13 cellular contexts compared by ENCODE assay signal in genomic region chr17:81277421-81277820, GRCh38. TPM values are rescaled to one million over a fixed set of nuclear protein-coding genes. Genes with fewer than 3 reads are reported as not detected.
DNase-seq lines count a peak whose midpoint lies in the region; FAIRE-seq and TF ChIP-seq lines count a peak whose summit lies in the region.
"Had no signal": no experiment of that assay in that cellular context is flagged by ENCODE, and none has a peak within 500 bp of the region (broad histone marks: within the 10 kb centered on the region; RNA-seq: fewer than 3 reads in every experiment).

No MANE protein-coding gene starts in this region.

- no peak overlapping the region for H3K4me2 ChIP-seq in astrocyte (ENCODE audit: low read length)

- H3K9me3 ChIP-seq in astrocyte (ENCODE audit: insufficient read depth, low read depth, low read length) = no peaks in the 10 kb centered on the region
- no peaks in the 10 kb centered on the region for H3K9me3 ChIP-seq in stomach smooth muscle (ENCODE audit: control insufficient read depth in 2 of 2, low read length in 2 of 2)

- no peak for FAIRE-seq in astrocyte (lab: Jason Lieb, UNC)

- H3K27me3 Mint-ChIP-seq in astrocyte (ENCODE audit: low read depth, unreplicated experiment) (no peaks in the 10 kb centered on the region), Calu3 (ENCODE audit: unreplicated experiment) (no peaks in the 10 kb centered on the region)
- H3K27me3 Mint-ChIP-seq in activated T-cell treated with anti-CD3 and anti-CD28 coated beads, Interleukin-2, amount 50 U/mL, for 24 hours = no peaks in the 10 kb centered on the region
- H3K27me3 Mint-ChIP-seq: activated CD4-positive, alpha-beta memory T cell treated with anti-CD3 and anti-CD28 coated beads, Interleukin-2, amount 10 ng/mL, durations not matched to agents 7 days and 5 days; effector memory CD8-positive, alpha-beta T cell; IgD-negative memory B cell had no signal

- H3K36me3 ChIP-seq in astrocyte (ENCODE audit: insufficient read depth, low read length) (peaks cover 13% of the 10 kb centered on the region), stomach smooth muscle (ENCODE audit: control insufficient read depth in 2 of 2, insufficient read depth in 2 of 2, low read length in 2 of 2) (peaks cover 25 to 27% of the 10 kb centered on the region in 2 donors)

- H3K27me3 ChIP-seq in astrocyte (ENCODE audit: insufficient read depth, low read length) = no peaks in the 10 kb centered on the region
- no peaks in the 10 kb centered on the region for H3K27me3 ChIP-seq in stomach smooth muscle (ENCODE audit: control insufficient read depth in 1 of 2, insufficient read depth in 2 of 2, low read length in 2 of 2)

- no peak overlapping the region for H2AFZ ChIP-seq in astrocyte (ENCODE audit: low read depth, low read length)

- no peak overlapping the region for H3K4me3 Mint-ChIP-seq in astrocyte (ENCODE audit: unreplicated experiment)
- no peak overlapping the region for H3K4me3 Mint-ChIP-seq in Calu3 (ENCODE audit: low read depth, unreplicated experiment)
- no peak overlapping the region for H3K4me3 Mint-ChIP-seq in activated T-cell treated with anti-CD3 and anti-CD28 coated beads, Interleukin-2, amount 50 U/mL, for 24 hours
- H3K4me3 Mint-ChIP-seq: activated CD4-positive, alpha-beta memory T cell treated with anti-CD3 and anti-CD28 coated beads, Interleukin-2, amount 10 ng/mL, durations not matched to agents 7 days and 5 days; effector memory CD8-positive, alpha-beta T cell; IgD-negative memory B cell had no signal

- intact Hi-C loops in Calu3 (cut with micrococcal nuclease; ENCODE audit: unreplicated experiment) = no loop called here

- CTCF ChIA-PET in Calu3 (lab: Charles Lee) = no interaction called here

- H3K4me1 Mint-ChIP-seq in astrocyte (ENCODE audit: low read depth, unreplicated experiment) = no peaks in the 10 kb centered on the region
- H3K4me1 Mint-ChIP-seq in Calu3 (ENCODE audit: low read depth, unreplicated experiment) = no peaks in the 10 kb centered on the region
- peaks cover 4% of the 10 kb centered on the region for H3K4me1 Mint-ChIP-seq in activated T-cell treated with anti-CD3 and anti-CD28 coated beads, Interleukin-2, amount 50 U/mL, for 24 hours (ENCODE audit: low read depth)

- no peaks in the 10 kb centered on the region for H3K79me2 ChIP-seq in astrocyte (ENCODE audit: insufficient read depth, low read length)

- H3K27ac Mint-ChIP-seq in astrocyte (ENCODE audit: unreplicated experiment) = peak overlapping the region; percentile 26
- H3K27ac Mint-ChIP-seq in Calu3 (ENCODE audit: unreplicated experiment) = no peak overlapping the region
- no peak overlapping the region for H3K27ac Mint-ChIP-seq in activated T-cell treated with anti-CD3 and anti-CD28 coated beads, Interleukin-2, amount 50 U/mL, for 24 hours
- H3K27ac Mint-ChIP-seq: activated CD4-positive, alpha-beta memory T cell treated with anti-CD3 and anti-CD28 coated beads, Interleukin-2, amount 10 ng/mL, durations not matched to agents 7 days and 5 days; IgD-negative memory B cell had no signal

- TF ChIP-seq CTCF in astrocyte (IDR thresholded peaks at IDR 0.05; ENCODE audit: insufficient read depth, low read depth, low read length) (no peak), Calu3 (IDR thresholded peaks at IDR 0.05; ENCODE audit: unreplicated experiment) (no peak)

- H3K4me3 ChIP-seq in astrocyte (ENCODE audit: insufficient read depth, low read depth, low read length) (no peak overlapping the region), stomach smooth muscle (ENCODE audit: low read length in 2 of 2) (peak overlapping the region; percentile 53 to 71)

- H3K9me3 Mint-ChIP-seq in astrocyte (ENCODE audit: unreplicated experiment) (no peaks in the 10 kb centered on the region), Calu3 (ENCODE audit: low read depth, unreplicated experiment) (no peaks in the 10 kb centered on the region)
- H3K9me3 Mint-ChIP-seq in activated T-cell treated with anti-CD3 and anti-CD28 coated beads, Interleukin-2, amount 50 U/mL, for 24 hours = no peaks in the 10 kb centered on the region
- H3K9me3 Mint-ChIP-seq: activated CD4-positive, alpha-beta memory T cell treated with anti-CD3 and anti-CD28 coated beads, Interleukin-2, amount 10 ng/mL, durations not matched to agents 7 days and 5 days; effector memory CD8-positive, alpha-beta T cell; IgD-negative memory B cell had no signal

- H3K36me3 Mint-ChIP-seq in astrocyte (ENCODE audit: low read depth, unreplicated experiment) (peaks cover 26% of the 10 kb centered on the region), Calu3 (ENCODE audit: insufficient read depth, unreplicated experiment) (peaks cover 70% of the 10 kb centered on the region)
- H3K36me3 Mint-ChIP-seq in activated T-cell treated with anti-CD3 and anti-CD28 coated beads, Interleukin-2, amount 50 U/mL, for 24 hours (ENCODE audit: low read depth) = peaks cover 87% of the 10 kb centered on the region

- H3K27ac ChIP-seq in astrocyte (ENCODE audit: low read depth, low read length) (no peak overlapping the region), stomach smooth muscle (ENCODE audit: low read length) (peak overlapping the region; percentile 88)

- H3K4me1 ChIP-seq in astrocyte (ENCODE audit: insufficient read depth, low read length) = no peaks in the 10 kb centered on the region
- peaks cover 44% of the 10 kb centered on the region for H3K4me1 ChIP-seq in stomach smooth muscle (ENCODE audit: control insufficient read depth, insufficient read depth, low read length)

- H4K20me1 ChIP-seq in astrocyte (ENCODE audit: insufficient read depth, low read length) = peaks cover 29% of the 10 kb centered on the region

- BruUV-seq in Calu3 (replicated peaks; lab: Mats Ljungman, UMichigan) = no TSS peak

- H3K9ac ChIP-seq in astrocyte (ENCODE audit: low read length) (no peak overlapping the region), stomach smooth muscle (ENCODE audit: low read length in 2 of 2) (peak overlapping the region in 1 of 2 donors; percentile 39)

- DNase-seq in NCI-H1694 treated with DMSO at 0.1 percent for 48 hours (lab: John Stamatoyannopoulos, UW) (peak; percentile 76), astrocyte (ENCODE audit: low read depth) (no peak), inferior parietal cortex (ENCODE audit: extremely low spot score) (peak; percentile 47), Calu3 (no peak), NCI-H2171 (lab: John Stamatoyannopoulos, UW) (no peak)
- DNase-seq in activated CD4-positive, alpha-beta T cell treated with anti-CD3 and anti-CD28 coated beads for 48 hours = no peak
- no peak for DNase-seq in activated T-cell treated with anti-CD3 and anti-CD28 coated beads, Interleukin-2, amount 50 U/mL, for 24 hours
- DNase-seq: activated CD4-positive, alpha-beta memory T cell treated with anti-CD3 and anti-CD28 coated beads, Interleukin-2, amount 10 ng/mL, durations not matched to agents 7 days and 5 days; DND-41; effector memory CD8-positive, alpha-beta T cell; NCI-H774 had no signal

RNA-seq across cellular contexts. Expression of gene SLC38A10, which starts 17.7 kb away (rescaled TPM):
- total RNA-seq in astrocyte (71.4 and 80.3 TPM in 2 replicates), Calu3 (2022) (120 and 121 TPM in 2 replicates)

RNA-seq across cellular contexts. Expression of gene NDUFAF8, which starts 38.3 kb away (rescaled TPM):
- total RNA-seq in astrocyte (52.6 and 67.2 TPM in 2 replicates), Calu3 (2022) (53.3 and 54.1 TPM in 2 replicates)

RNA-seq across cellular contexts. Expression of gene TEPSIN, which starts 38.6 kb away (rescaled TPM):
- 26.4 and 28.7 TPM in 2 replicates for total RNA-seq in astrocyte
- total RNA-seq in Calu3 (2022) = 37.0 and 38.6 TPM in 2 replicates

RNA-seq across cellular contexts. Expression of gene CEP131, which starts 54.7 kb away (rescaled TPM):
- total RNA-seq in astrocyte (5.8 and 5.9 TPM in 2 replicates), Calu3 (2022) (25.2 and 28.2 TPM in 2 replicates)

Comparison
In these comparisons a context has a peak if more than half of its experiments do, and no peak if none do; other contexts are left out.
1. DNase-seq: peak in NCI-H1694 treated with DMSO at 0.1 percent for 48 hours (single experiment) and inferior parietal cortex (single experiment); none in astrocyte (single experiment), Calu3 (single experiment), NCI-H2171 (single experiment), activated CD4-positive, alpha-beta T cell treated with anti-CD3 and anti-CD28 coated beads for 48 hours (single experiment) and activated T-cell treated with anti-CD3 and anti-CD28 coated beads, Interleukin-2, amount 50 U/mL, for 24 hours (single experiment).